ENCODE assay signal across 8 cellular contexts in genomic region chr19:4172861-4173473, GRCh38. TPM values are rescaled to one million over a fixed set of nuclear protein-coding genes. Genes with fewer than 3 reads are reported as not detected.
A peak's percentile ranks its signal among the peaks of the same experiment; 100 is the strongest.
DNase-seq lines count a peak whose midpoint lies in the region; ATAC-seq lines count a peak whose summit lies in the region.

No MANE protein-coding gene starts in this region.

- intact Hi-C loops in sciatic nerve (cut with DNase I): no loop called here

- peak; percentile 72 for ATAC-seq in sciatic nerve
- ATAC-seq in HG03354 (IDR thresholded peaks at IDR 0.05; ENCODE audit: poor library complexity, severe bottlenecking, unreplicated experiment): no peak
- no peak for ATAC-seq in GM21526 (IDR thresholded peaks at IDR 0.05; ENCODE audit: low FRiP score, unreplicated experiment)

- peak; percentile 52 for DNase-seq in ELR (ENCODE audit: low read depth)
- peak; percentile 81 for DNase-seq in NCI-H69 (lab: John Stamatoyannopoulos, UW)
- peak; percentile 52 for DNase-seq in activated T-cell treated with anti-CD3 and anti-CD28 coated beads for 48 hours (ENCODE audit: low read depth)
- DNase-seq in germinal center (ENCODE audit: low spot score): peak; percentile 48
- DNase-seq in sciatic nerve (ENCODE audit: low spot score): peak; percentile 80
- no peak for DNase-seq in NCI-H345 (lab: John Stamatoyannopoulos, UW)

RNA-seq across cellular contexts. Expression of gene SIRT6, which starts 9.4 kb away (rescaled TPM):
- total RNA-seq in sciatic nerve: 19.0 TPM

RNA-seq across cellular contexts. Expression of gene ANKRD24, which starts 9.5 kb away (rescaled TPM):
- total RNA-seq in sciatic nerve: 1.3 TPM

RNA-seq across cellular contexts. Expression of gene CREB3L3, which starts 19.5 kb away (rescaled TPM):
- not detected for total RNA-seq in sciatic nerve

RNA-seq across cellular contexts. Expression of gene MAP2K2, which starts 49.0 kb away (rescaled TPM):
- total RNA-seq in sciatic nerve: 108 TPM

RNA-seq across cellular contexts. Expression of gene EBI3, which starts 56.4 kb away (rescaled TPM):
- total RNA-seq in sciatic nerve: 3.0 TPM
